8 cellular contexts compared by ENCODE assay signal in genomic region chr22:40436460-40437431, GRCh38.
DNase-seq lines count a peak whose midpoint lies in the region; ATAC-seq and TF ChIP-seq lines count a peak whose summit lies in the region.

No MANE protein-coding gene starts in this region.

- no peak for TF ChIP-seq POLR2A in thyroid gland (IDR thresholded peaks at IDR 0.05)

- H3K27me3 ChIP-seq in lower lobe of right lung (ENCODE audit: low read depth) (no peaks in the 10 kb centered on the region), thyroid gland (no peaks in the 10 kb centered on the region)

- H3K4me1 ChIP-seq in lower lobe of right lung (peaks cover 61% of the 10 kb centered on the region), thyroid gland (peaks cover 30 to 35% of the 10 kb centered on the region in 2 donors)

- TF ChIP-seq CTCF in coronary artery (IDR thresholded peaks at IDR 0.05) (peak; percentile 67), lower lobe of right lung (IDR thresholded peaks at IDR 0.05) (peak; percentile 69), thyroid gland (IDR thresholded peaks at IDR 0.05) (peak; percentile 40 to 83 (median 62))

- H3K27ac ChIP-seq in coronary artery (peak overlapping the region; percentile 61), lower lobe of right lung (peak overlapping the region; percentile 50), thyroid gland (peak overlapping the region; percentile 46 to 84 (median 72))

- peaks cover 27% of the 10 kb centered on the region for H3K36me3 ChIP-seq in lower lobe of right lung
- peaks cover 6% of the 10 kb centered on the region in 2 donors for H3K36me3 ChIP-seq in thyroid gland

- WGBS in thyroid gland, 2 donors: 30 to 31% methylated on average over 14 of the region's 14 CpGs

- no peaks in the 10 kb centered on the region for H3K9me3 ChIP-seq in lower lobe of right lung
- no peaks in the 10 kb centered on the region for H3K9me3 ChIP-seq in thyroid gland

- intact Hi-C loops in lower lobe of right lung (cut with DNase I) (loop anchor here (10.0 kb wide), 1 partner anchor 208 kb away; no protein-coding TSS in a partner anchor), thyroid gland (cut with DNase I) (loop anchor here (2.0 to 10.0 kb wide), 2 partner anchors 208 to 318 kb away; no protein-coding TSS in a partner anchor)

- ATAC-seq in GM21723 (IDR thresholded peaks at IDR 0.05; ENCODE audit: unreplicated experiment) (peak; percentile 60), lower lobe of right lung (peak; percentile 65 to 71)

- in situ Hi-C loops in SK-MEL-5 (cut with HindIII; ENCODE audit: low pct_unique_long_range_greater_than_20kb, low sequenced_read_pairs): no loop called here

- H3K4me3 ChIP-seq in coronary artery (peak overlapping the region; percentile 31), lower lobe of right lung (peak overlapping the region; percentile 33), thyroid gland (replicated peaks in 1 of 3) (no peak overlapping the region)

- peak; percentile 76 for DNase-seq in activated CD8-positive, alpha-beta memory T cell treated with anti-CD3 and anti-CD28 coated beads for 24 hours
- no peak for DNase-seq in activated CD8-positive, alpha-beta memory T cell treated with anti-CD3 and anti-CD28 coated beads, Interleukin-2, amount 50 U/mL, for 48 hours
- peak; percentile 89 to 94 for DNase-seq in Kasumi-1 (lab: John Stamatoyannopoulos, UW)
- DNase-seq in SK-MEL-5 (ENCODE audit: low read depth, low spot score): peak; percentile 79
- no peak for DNase-seq in coronary artery (ENCODE audit: low spot score)
- DNase-seq in lower lobe of right lung: no peak
- DNase-seq in thyroid gland: peak; percentile 45 to 48

Comparison
In these comparisons a context has a peak if more than half of its experiments do, and no peak if none do; other contexts are left out.
1. DNase-seq: peak in activated CD8-positive, alpha-beta memory T cell treated with anti-CD3 and anti-CD28 coated beads for 24 hours (single experiment), Kasumi-1 (2 of 2), SK-MEL-5 (single experiment) and thyroid gland (2 of 2); none in activated CD8-positive, alpha-beta memory T cell treated with anti-CD3 and anti-CD28 coated beads, Interleukin-2, amount 50 U/mL, for 48 hours (single experiment), coronary artery (single experiment) and lower lobe of right lung (single experiment).
2. H3K4me3 ChIP-seq: peak in coronary artery (single experiment) and lower lobe of right lung (single experiment); none in thyroid gland (0 of 3).
3. Peak in every context shown above with its lines, with median percentiles within 50 percentile points of each other: H3K27ac ChIP-seq and CTCF ChIP-seq.